Comparison of ENCODE assay signal across 8 cellular contexts in the genomic region with DNA sequence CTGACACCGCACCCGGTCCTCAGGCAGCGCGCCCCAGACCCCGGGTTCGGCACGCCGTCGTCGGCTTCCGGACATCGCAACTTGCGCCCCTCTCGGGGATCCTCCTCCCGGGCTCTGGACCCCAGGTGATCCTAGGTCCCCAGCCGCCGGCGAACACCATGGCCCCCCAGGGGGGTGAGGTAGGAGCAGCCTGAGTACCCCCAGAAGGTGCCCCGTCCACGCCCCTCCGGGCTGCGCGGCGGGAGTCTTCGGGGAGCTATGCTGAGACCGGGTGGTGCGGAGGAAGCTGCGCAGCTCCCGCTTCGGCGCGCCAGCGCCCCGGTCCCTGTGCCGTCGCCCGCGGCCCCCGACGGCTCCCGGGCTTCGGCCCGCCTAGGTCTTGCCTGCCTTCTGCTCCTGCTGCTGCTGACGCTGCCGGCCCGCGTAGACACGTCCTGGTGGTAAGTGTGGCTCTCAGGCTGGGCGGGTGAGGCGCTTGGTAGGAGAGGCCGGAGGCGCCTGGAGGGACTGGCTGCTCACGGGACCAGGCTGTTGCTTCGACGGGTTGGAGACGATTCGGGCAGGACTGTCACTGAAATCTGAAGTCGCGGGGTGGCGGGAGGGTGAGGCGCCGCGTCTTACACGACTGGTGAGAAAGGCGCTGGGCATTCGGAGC. TPM values are rescaled to one million over a fixed set of nuclear protein-coding genes. Genes with fewer than 3 reads are reported as not detected.
A peak's percentile ranks its signal among the peaks of the same experiment; 100 is the strongest.
DNase-seq lines count a peak whose midpoint lies in the region; ATAC-seq and TF ChIP-seq lines count a peak whose summit lies in the region.

No MANE protein-coding gene starts in this region.

- intact Hi-C loops in MCF 10A (cut with micrococcal nuclease), result no loop called here
- intact Hi-C loops in testis (cut with DNase I; ENCODE audit: low total_unique reads), result no loop called here

- BruUV-seq in MCF 10A (replicated peaks; lab: Mats Ljungman, UMichigan), result no TSS peak

- peaks cover 15 to 19% (median 17%) of the 10 kb centered on the region in 4 donors for H3K4me1 ChIP-seq in liver (ENCODE audit: control insufficient read depth in 4 of 4, insufficient read depth in 4 of 4, low read length in 3 of 4)
- peaks cover 27% of the 10 kb centered on the region for H3K4me1 ChIP-seq in testis

- CTCF ChIA-PET in MCF 10A (lab: Yijun Ruan, JAX), result no interaction called here

- no peaks in the 10 kb centered on the region for H3K4me1 Mint-ChIP-seq in MCF 10A (ENCODE audit: insufficient read depth, unreplicated experiment)

- H3K9me3 ChIP-seq in liver (ENCODE audit: control insufficient read depth in 4 of 4, low read length in 3 of 4), result no peaks in the 10 kb centered on the region
- H3K9me3 ChIP-seq in testis, result no peaks in the 10 kb centered on the region

- H3K27me3 ChIP-seq in liver (ENCODE audit: control insufficient read depth in 4 of 4, insufficient read depth in 4 of 4, low read length in 3 of 4) (peaks cover 0 to 16% (median 4%) of the 10 kb centered on the region in 4 donors), testis (no peaks in the 10 kb centered on the region)

- no peak overlapping the region for H3K27ac ChIP-seq in liver (ENCODE audit: low read depth in 1 of 2, low read length in 2 of 2)
- H3K27ac ChIP-seq in testis, result peak overlapping the region; percentile 31 to 71

- POLR2A ChIA-PET in MCF 10A (lab: Yijun Ruan, JAX), result no interaction called here

- no peaks in the 10 kb centered on the region for H3K9me3 Mint-ChIP-seq in MCF 10A (ENCODE audit: unreplicated experiment)

- peak; percentile 57 for DNase-seq in GM10266 (ENCODE audit: extremely low spot score)
- peak; percentile 7 for DNase-seq in NB4 (ENCODE audit: low read depth)
- DNase-seq in MCF 10A (ENCODE audit: unreplicated experiment), result no peak
- no peak for DNase-seq in testis
- DNase-seq in Ammon's horn (ENCODE audit: low spot score), result no peak
- no peak for DNase-seq in NCI-H1105 treated with DMSO at 0.1 percent for 48 hours (lab: John Stamatoyannopoulos, UW)

- peak overlapping the region; percentile 75 for H3K4me3 Mint-ChIP-seq in MCF 10A (ENCODE audit: unreplicated experiment)

- no peak overlapping the region for H3K9ac ChIP-seq in liver (ENCODE audit: low read depth in 1 of 2, low read length in 2 of 2)

- TF ChIP-seq POLR2A in NB4 (IDR thresholded peaks at IDR 0.05; ENCODE audit: extremely low read depth, insufficient read length) (no peak), testis (IDR thresholded peaks at IDR 0.05) (no peak)

- 11% methylated on average over 66 of the region's 66 CpGs for WGBS in liver
- WGBS in testis, 2 donors, result 8 to 42% methylated on average over 10 to 43 of the region's 66 CpGs

- ATAC-seq in HG03469 (IDR thresholded peaks at IDR 0.05; ENCODE audit: unreplicated experiment), result no peak

- peaks cover 6% of the 10 kb centered on the region for H3K27me3 Mint-ChIP-seq in MCF 10A (ENCODE audit: insufficient read depth, unreplicated experiment)

- TF ChIP-seq CTCF in GM10266 (IDR thresholded peaks at IDR 0.05; ENCODE audit: control insufficient read depth, insufficient read depth, low read depth, missing control alignments) (no peak), NB4 (IDR thresholded peaks at IDR 0.05; ENCODE audit: low read depth, low read length) (no peak), MCF 10A (IDR thresholded peaks at IDR 0.05; ENCODE audit: unreplicated experiment) (no peak), liver (IDR thresholded peaks at IDR 0.05; ENCODE audit: low read depth, low read length, missing input control) (no peak), testis (IDR thresholded peaks at IDR 0.05) (no peak)

- H3K27ac Mint-ChIP-seq in MCF 10A (ENCODE audit: low read depth, unreplicated experiment), result no peak overlapping the region

- no peaks in the 10 kb centered on the region for H3K36me3 Mint-ChIP-seq in MCF 10A (ENCODE audit: insufficient read depth, unreplicated experiment)

- TF ChIP-seq RAD21 in liver (IDR thresholded peaks at IDR 0.05), result no peak

- no peaks in the 10 kb centered on the region for H3K36me3 ChIP-seq in liver (ENCODE audit: control insufficient read depth in 4 of 4, insufficient read depth in 3 of 4, low read depth in 1 of 4, low read length in 3 of 4)
- H3K36me3 ChIP-seq in testis (ENCODE audit: low read depth, missing control alignments), result no peaks in the 10 kb centered on the region

- H3K4me3 ChIP-seq in NB4 (ENCODE audit: low read depth, low read length) (no peak overlapping the region), liver (ENCODE audit: low read depth in 1 of 3, low read length in 3 of 3) (peak overlapping the region in 2 of 3 donors; percentile 46 to 51), testis (peak overlapping the region; percentile 59 to 75)

TF ChIP-seq in liver, 16 proteins besides CTCF, POLR2A, EP300 and RAD21:
- TF ChIP-seq EGR1 (IDR thresholded peaks at IDR 0.05; ENCODE audit: low read depth in 2 of 2), result no peak
- TF ChIP-seq FOXA1 (IDR thresholded peaks at IDR 0.05), result no peak
- TF ChIP-seq, protein P1, sequence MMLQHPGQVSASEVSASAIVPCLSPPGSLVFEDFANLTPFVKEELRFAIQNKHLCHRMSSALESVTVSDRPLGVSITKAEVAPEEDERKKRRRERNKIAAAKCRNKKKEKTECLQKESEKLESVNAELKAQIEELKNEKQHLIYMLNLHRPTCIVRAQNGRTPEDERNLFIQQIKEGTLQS (IDR thresholded peaks at IDR 0.05), result no peak
- TF ChIP-seq YY1 (IDR thresholded peaks at IDR 0.05), result no peak
- TF ChIP-seq SP1 (IDR thresholded peaks at IDR 0.05), result no peak
- TF ChIP-seq, protein P2, sequence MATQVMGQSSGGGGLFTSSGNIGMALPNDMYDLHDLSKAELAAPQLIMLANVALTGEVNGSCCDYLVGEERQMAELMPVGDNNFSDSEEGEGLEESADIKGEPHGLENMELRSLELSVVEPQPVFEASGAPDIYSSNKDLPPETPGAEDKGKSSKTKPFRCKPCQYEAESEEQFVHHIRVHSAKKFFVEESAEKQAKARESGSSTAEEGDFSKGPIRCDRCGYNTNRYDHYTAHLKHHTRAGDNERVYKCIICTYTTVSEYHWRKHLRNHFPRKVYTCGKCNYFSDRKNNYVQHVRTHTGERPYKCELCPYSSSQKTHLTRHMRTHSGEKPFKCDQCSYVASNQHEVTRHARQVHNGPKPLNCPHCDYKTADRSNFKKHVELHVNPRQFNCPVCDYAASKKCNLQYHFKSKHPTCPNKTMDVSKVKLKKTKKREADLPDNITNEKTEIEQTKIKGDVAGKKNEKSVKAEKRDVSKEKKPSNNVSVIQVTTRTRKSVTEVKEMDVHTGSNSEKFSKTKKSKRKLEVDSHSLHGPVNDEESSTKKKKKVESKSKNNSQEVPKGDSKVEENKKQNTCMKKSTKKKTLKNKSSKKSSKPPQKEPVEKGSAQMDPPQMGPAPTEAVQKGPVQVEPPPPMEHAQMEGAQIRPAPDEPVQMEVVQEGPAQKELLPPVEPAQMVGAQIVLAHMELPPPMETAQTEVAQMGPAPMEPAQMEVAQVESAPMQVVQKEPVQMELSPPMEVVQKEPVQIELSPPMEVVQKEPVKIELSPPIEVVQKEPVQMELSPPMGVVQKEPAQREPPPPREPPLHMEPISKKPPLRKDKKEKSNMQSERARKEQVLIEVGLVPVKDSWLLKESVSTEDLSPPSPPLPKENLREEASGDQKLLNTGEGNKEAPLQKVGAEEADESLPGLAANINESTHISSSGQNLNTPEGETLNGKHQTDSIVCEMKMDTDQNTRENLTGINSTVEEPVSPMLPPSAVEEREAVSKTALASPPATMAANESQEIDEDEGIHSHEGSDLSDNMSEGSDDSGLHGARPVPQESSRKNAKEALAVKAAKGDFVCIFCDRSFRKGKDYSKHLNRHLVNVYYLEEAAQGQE (IDR thresholded peaks at IDR 0.05), result no peak
- TF ChIP-seq HNF4A (conservative IDR thresholded peaks at IDR 0.05), result no peak
- TF ChIP-seq RXRA (IDR thresholded peaks at IDR 0.05), result no peak
- TF ChIP-seq, protein P3, sequence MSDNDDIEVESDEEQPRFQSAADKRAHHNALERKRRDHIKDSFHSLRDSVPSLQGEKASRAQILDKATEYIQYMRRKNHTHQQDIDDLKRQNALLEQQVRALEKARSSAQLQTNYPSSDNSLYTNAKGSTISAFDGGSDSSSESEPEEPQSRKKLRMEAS (IDR thresholded peaks at IDR 0.05), result no peak
- TF ChIP-seq, protein P4, sequence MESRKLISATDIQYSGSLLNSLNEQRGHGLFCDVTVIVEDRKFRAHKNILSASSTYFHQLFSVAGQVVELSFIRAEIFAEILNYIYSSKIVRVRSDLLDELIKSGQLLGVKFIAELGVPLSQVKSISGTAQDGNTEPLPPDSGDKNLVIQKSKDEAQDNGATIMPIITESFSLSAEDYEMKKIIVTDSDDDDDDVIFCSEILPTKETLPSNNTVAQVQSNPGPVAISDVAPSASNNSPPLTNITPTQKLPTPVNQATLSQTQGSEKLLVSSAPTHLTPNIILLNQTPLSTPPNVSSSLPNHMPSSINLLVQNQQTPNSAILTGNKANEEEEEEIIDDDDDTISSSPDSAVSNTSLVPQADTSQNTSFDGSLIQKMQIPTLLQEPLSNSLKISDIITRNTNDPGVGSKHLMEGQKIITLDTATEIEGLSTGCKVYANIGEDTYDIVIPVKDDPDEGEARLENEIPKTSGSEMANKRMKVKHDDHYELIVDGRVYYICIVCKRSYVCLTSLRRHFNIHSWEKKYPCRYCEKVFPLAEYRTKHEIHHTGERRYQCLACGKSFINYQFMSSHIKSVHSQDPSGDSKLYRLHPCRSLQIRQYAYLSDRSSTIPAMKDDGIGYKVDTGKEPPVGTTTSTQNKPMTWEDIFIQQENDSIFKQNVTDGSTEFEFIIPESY (IDR thresholded peaks at IDR 0.05), result no peak
- TF ChIP-seq GABPA (IDR thresholded peaks at IDR 0.05 in 1 of 2, conservative IDR thresholded peaks at IDR 0.05 in 1 of 2), result no peak
- no peak for TF ChIP-seq FOXA2 (IDR thresholded peaks at IDR 0.05)
- TF ChIP-seq HNF4G (IDR thresholded peaks at IDR 0.05), result no peak
- TF ChIP-seq JUND (IDR thresholded peaks at IDR 0.05), result no peak
- no peak for TF ChIP-seq TAF1 (conservative IDR thresholded peaks at IDR 0.05)
TF ChIP-seq in liver: peak in this region for 0.

RNA-seq across cellular contexts. Expression of a gene that starts 0.4 kb away (rescaled TPM):
- total RNA-seq in MCF 10A (2022) (0.75 and 1.7 TPM in 2 replicates), liver (under 1 TPM; 0.42 to 0.92 TPM), testis (10 to 100 TPM; 10.6 to 14.7 TPM)
- polyA plus RNA-seq in liver (under 1 TPM; 0.07 to 0.33 TPM), testis (ENCODE audit: insufficient read depth, low read depth, low replicate concordance) (9.1 TPM)

Comparison
In these comparisons a context has a peak if more than half of its experiments do, and no peak if none do; other contexts are left out.
1. DNase-seq: peak in GM10266 (single experiment) and NB4 (single experiment); none in MCF 10A (single experiment), testis (single experiment), Ammon's horn (single experiment) and NCI-H1105 treated with DMSO at 0.1 percent for 48 hours (single experiment).
2. H3K27ac ChIP-seq: peak in testis (2 of 2); none in liver (0 of 2).